Comparison of ENCODE assay signal across 1 cellular context in the genomic region with DNA sequence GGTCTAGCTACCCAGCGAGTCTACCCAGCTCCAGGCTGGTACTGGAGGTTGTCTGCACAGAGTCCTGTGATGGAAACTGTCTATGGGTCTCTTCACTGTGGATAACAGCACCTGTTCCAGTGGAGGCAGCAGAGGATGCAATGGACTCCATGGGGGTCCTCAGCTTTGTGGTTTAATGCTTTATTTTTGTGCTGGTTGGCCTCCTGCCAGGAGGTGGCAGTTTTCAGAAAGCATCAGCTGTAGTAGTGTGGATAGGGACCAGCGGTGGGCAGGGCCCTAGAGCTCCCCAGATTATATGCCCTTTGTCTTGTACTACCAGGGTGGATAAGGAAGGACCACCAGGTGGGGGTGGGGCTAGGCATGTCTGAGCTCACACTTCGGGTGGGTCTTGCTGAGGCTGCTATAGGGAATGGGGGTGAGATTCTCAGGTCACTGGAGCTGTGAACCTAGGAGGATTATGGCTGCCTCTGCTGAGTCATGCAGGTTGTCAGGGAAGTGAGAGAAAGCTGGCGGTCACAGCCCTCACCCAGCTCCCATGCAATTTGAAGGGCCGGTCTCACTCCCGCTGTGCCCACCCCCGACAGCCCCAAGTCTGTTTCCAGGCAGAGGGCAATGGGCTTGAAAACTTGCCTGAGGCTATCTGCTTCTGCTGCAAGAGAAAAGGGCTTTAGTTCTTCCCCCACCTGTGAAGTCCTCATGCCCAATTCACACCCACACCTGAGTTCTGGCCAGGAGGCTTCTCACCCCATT.
TF ChIP-seq lines count a peak whose summit lies in the region.

No MANE protein-coding gene starts in this region.

TF ChIP-seq in GM23338, 12 proteins besides CTCF, POLR2A, EP300 and RAD21 (continued from another document):
- TF ChIP-seq, protein P1, sequence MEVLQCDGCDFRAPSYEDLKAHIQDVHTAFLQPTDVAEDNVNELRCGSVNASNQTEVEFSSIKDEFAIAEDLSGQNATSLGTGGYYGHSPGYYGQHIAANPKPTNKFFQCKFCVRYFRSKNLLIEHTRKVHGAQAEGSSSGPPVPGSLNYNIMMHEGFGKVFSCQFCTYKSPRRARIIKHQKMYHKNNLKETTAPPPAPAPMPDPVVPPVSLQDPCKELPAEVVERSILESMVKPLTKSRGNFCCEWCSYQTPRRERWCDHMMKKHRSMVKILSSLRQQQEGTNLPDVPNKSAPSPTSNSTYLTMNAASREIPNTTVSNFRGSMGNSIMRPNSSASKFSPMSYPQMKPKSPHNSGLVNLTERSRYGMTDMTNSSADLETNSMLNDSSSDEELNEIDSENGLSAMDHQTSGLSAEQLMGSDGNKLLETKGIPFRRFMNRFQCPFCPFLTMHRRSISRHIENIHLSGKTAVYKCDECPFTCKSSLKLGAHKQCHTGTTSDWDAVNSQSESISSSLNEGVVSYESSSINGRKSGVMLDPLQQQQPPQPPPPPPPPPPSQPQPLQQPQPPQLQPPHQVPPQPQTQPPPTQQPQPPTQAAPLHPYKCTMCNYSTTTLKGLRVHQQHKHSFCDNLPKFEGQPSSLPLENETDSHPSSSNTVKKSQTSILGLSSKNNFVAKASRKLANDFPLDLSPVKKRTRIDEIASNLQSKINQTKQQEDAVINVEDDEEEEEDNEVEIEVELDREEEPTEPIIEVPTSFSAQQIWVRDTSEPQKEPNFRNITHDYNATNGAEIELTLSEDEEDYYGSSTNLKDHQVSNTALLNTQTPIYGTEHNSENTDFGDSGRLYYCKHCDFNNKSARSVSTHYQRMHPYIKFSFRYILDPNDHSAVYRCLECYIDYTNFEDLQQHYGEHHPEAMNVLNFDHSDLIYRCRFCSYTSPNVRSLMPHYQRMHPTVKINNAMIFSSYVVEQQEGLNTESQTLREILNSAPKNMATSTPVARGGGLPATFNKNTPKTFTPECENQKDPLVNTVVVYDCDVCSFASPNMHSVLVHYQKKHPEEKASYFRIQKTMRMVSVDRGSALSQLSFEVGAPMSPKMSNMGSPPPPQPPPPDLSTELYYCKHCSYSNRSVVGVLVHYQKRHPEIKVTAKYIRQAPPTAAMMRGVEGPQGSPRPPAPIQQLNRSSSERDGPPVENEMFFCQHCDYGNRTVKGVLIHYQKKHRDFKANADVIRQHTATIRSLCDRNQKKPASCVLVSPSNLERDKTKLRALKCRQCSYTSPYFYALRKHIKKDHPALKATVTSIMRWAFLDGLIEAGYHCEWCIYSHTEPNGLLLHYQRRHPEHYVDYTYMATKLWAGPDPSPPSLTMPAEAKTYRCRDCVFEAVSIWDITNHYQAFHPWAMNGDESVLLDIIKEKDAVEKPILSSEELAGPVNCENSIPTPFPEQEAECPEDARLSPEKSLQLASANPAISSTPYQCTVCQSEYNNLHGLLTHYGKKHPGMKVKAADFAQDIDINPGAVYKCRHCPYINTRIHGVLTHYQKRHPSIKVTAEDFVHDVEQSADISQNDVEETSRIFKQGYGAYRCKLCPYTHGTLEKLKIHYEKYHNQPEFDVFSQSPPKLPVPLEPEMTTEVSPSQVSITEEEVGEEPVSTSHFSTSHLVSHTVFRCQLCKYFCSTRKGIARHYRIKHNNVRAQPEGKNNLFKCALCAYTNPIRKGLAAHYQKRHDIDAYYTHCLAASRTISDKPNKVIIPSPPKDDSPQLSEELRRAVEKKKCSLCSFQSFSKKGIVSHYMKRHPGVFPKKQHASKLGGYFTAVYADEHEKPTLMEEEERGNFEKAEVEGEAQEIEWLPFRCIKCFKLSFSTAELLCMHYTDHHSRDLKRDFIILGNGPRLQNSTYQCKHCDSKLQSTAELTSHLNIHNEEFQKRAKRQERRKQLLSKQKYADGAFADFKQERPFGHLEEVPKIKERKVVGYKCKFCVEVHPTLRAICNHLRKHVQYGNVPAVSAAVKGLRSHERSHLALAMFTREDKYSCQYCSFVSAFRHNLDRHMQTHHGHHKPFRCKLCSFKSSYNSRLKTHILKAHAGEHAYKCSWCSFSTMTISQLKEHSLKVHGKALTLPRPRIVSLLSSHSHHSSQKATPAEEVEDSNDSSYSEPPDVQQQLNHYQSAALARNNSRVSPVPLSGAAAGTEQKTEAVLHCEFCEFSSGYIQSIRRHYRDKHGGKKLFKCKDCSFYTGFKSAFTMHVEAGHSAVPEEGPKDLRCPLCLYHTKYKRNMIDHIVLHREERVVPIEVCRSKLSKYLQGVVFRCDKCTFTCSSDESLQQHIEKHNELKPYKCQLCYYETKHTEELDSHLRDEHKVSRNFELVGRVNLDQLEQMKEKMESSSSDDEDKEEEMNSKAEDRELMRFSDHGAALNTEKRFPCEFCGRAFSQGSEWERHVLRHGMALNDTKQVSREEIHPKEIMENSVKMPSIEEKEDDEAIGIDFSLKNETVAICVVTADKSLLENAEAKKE (CRISPR knock-in tag; IDR thresholded peaks at IDR 0.05) = no peak
- TF ChIP-seq ZNF331 (CRISPR knock-in tag; IDR thresholded peaks at IDR 0.05; ENCODE audit: low read depth) (no peak), ZNF114 (CRISPR knock-in tag; IDR thresholded peaks at IDR 0.05) (no peak), NANOG (IDR thresholded peaks at IDR 0.05; ENCODE audit: borderline replicate concordance) (no peak), JUNB (IDR thresholded peaks at IDR 0.05; ENCODE audit: unreplicated experiment) (no peak)
